8 cellular contexts compared by ENCODE assay signal in the genomic region with DNA sequence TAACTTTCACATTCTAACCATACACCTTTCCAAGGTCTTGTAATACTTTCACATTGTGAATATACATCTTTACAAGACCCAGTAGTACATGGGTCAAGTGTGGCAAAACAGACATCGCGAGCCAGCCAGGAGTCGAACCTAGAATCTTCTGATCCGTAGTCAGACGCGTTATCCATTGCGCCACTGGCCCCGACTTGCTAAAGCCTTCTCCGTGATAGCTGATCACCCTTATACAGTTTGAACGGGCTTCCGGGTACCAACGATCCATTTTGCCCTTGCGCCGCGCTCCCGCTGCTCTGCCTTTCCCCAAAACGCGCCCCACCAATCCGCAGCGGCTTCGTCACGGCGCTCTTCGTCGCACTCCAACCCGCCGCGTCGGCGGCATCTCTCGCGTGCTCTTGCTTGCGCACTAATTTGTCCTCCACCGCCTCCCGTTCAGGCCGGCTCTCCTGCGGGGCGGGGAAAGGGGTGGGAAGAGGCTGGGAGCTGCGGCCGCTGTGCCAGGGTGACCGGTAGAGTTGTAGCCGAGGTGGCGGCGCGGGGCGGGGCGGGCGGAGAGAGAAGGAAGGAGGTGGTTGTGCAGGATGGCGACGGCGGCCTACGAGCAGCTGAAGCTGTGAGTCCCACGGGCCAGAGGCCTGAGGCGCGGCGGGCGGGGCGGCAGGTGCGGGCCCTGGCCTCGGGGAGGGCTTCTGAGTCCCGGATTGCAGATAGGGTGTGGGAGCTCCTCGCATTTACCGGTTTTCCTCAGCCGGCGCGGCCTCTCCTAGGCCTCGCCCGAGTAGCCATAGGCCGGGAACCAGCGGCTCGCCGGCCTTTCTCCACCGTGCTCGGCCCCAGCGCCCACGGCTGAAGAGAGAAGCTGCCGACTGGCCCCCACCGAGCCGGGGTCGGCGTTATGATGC. TPM values are rescaled to one million over a fixed set of nuclear protein-coding genes. Genes with fewer than 3 reads are reported as not detected.
DNase-seq lines count a peak whose midpoint lies in the region; ATAC-seq and TF ChIP-seq lines count a peak whose summit lies in the region.

A gene with protein sequence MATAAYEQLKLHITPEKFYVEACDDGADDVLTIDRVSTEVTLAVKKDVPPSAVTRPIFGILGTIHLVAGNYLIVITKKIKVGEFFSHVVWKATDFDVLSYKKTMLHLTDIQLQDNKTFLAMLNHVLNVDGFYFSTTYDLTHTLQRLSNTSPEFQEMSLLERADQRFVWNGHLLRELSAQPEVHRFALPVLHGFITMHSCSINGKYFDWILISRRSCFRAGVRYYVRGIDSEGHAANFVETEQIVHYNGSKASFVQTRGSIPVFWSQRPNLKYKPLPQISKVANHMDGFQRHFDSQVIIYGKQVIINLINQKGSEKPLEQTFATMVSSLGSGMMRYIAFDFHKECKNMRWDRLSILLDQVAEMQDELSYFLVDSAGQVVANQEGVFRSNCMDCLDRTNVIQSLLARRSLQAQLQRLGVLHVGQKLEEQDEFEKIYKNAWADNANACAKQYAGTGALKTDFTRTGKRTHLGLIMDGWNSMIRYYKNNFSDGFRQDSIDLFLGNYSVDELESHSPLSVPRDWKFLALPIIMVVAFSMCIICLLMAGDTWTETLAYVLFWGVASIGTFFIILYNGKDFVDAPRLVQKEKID (plus strand): TSS at position 515 of the 905 bp plus-strand sequence. CDS start 70 bp downstream, at position 585.

- intact Hi-C loops in activated B cell treated with CpG ODN at 0.5 μM for 24 hours (cut with micrococcal nuclease): loop anchor here (1.0 to 5.0 kb wide), 3 partner anchors 43 to 153 kb away; partner anchors contain the start of gene LZTFL1

- in situ Hi-C loops in GM18951 (cut with MboI; ENCODE audit: low sequenced_read_pairs, unreplicated experiment): no loop called here

- ATAC-seq in HG03196 (IDR thresholded peaks at IDR 0.05; ENCODE audit: unreplicated experiment): peak; percentile 88
- ATAC-seq in activated B cell treated with CpG ODN at 0.5 μM for 24 hours (ENCODE audit: low read depth): peak; percentile 88

- DNase-seq in AG08395 (ENCODE audit: low spot score): peak; percentile 93
- DNase-seq in NCI-H345 (lab: John Stamatoyannopoulos, UW): peak; percentile 97
- DNase-seq in activated B cell treated with CpG ODN at 0.5 μM for 24 hours: peak; percentile 90
- DNase-seq in caudate nucleus (lab: John Stamatoyannopoulos, UW): peak; percentile 69 to 100 (median 96)
- DNase-seq in immature natural killer cell: peak; percentile 98
- DNase-seq in smooth muscle cell of the brain vasculature (ENCODE audit: low read depth, low spot score): peak; percentile 95

- TF ChIP-seq POLR2A in GM18951 (IDR thresholded peaks at IDR 0.05; ENCODE audit: extremely low read depth, insufficient read depth, insufficient read length): peak; percentile 78

- POLR2A ChIA-PET in activated B cell treated with CpG ODN at 0.5 μM for 24 hours (lab: Charles Lee): interaction anchor here (0.5 to 2.0 kb wide), 14 partner anchors 9 to 1756 kb away, joined by 3 to 9 read pairs (median 3); partner anchors contain the start of genes ALS2CL and LIMD1

- H3K4me3 Mint-ChIP-seq in activated B cell treated with CpG ODN at 0.5 μM for 24 hours: peak within 1 kb of the TSS; percentile 88
- H3K4me3 Mint-ChIP-seq in immature natural killer cell: peak within 1 kb of the TSS; percentile 81 to 92 (median 86)

- no peak for TF ChIP-seq CTCF in activated B cell treated with CpG ODN at 0.5 μM for 24 hours (IDR thresholded peaks at IDR 0.05)

- peak within 1 kb of the TSS; percentile 42 for H3K27ac ChIP-seq in caudate nucleus (ENCODE audit: low read depth, low read length)

- H3K36me3 Mint-ChIP-seq in activated B cell treated with CpG ODN at 0.5 μM for 24 hours (ENCODE audit: low read depth) (peaks cover 30% of the 10 kb centered on the region), immature natural killer cell (peaks cover 9 to 13% (median 11%) of the 10 kb centered on the region in 3 donors)

- H3K27me3 Mint-ChIP-seq in activated B cell treated with CpG ODN at 0.5 μM for 24 hours (peaks cover 3% of the 10 kb centered on the region), immature natural killer cell (ENCODE audit: low read depth in 3 of 3) (peaks cover 14 to 24% (median 18%) of the 10 kb centered on the region in 3 donors)

- H3K4me1 Mint-ChIP-seq in activated B cell treated with CpG ODN at 0.5 μM for 24 hours (peaks cover 61% of the 10 kb centered on the region), immature natural killer cell (peaks cover 54 to 58% of the 10 kb centered on the region in 2 donors)

- H3K27ac Mint-ChIP-seq in activated B cell treated with CpG ODN at 0.5 μM for 24 hours (peak within 1 kb of the TSS; percentile 98), immature natural killer cell (peak within 1 kb of the TSS; percentile 93 to 99 (median 96))

- no peaks in the 10 kb centered on the region for H3K9me3 Mint-ChIP-seq in activated B cell treated with CpG ODN at 0.5 μM for 24 hours
- peaks cover 0 to 5% (median 2%) of the 10 kb centered on the region in 6 donors for H3K9me3 Mint-ChIP-seq in immature natural killer cell

- CTCF ChIA-PET in activated B cell treated with CpG ODN at 0.5 μM for 24 hours (lab: Charles Lee): interaction anchor here (1.1 to 4.5 kb wide), 2 partner anchors 28 to 694 kb away, joined by 3 to 25 read pairs; no protein-coding TSS in a partner anchor

RNA-seq across cellular contexts. Expression of the gene that starts here (rescaled TPM):
- total RNA-seq in activated B cell treated with CpG ODN at 0.5 μM for 24 hours: 43.1 and 55.5 TPM in 2 replicates
- 10 to 100 TPM; 29.8 to 67.9 (median 33.8) TPM for polyA plus RNA-seq in immature natural killer cell

Comparison
In these comparisons a context has a peak if more than half of its experiments do, and no peak if none do; other contexts are left out.
1. Peak in every context shown above with its lines: DNase-seq, ATAC-seq and H3K27ac ChIP-seq.